ENCODE assay signal across 29 cellular contexts in genomic region chr18:10930078-10930477, GRCh38.
"Had no signal": no experiment of that assay in that cellular context is flagged by ENCODE, and none has a peak within 500 bp of the region (broad histone marks: within the 10 kb centered on the region; RNA-seq: fewer than 3 reads in every experiment).

No MANE protein-coding gene starts in this region.

- FAIRE-seq: pancreas, small intestine had no signal

- H3K4me1 ChIP-seq: colonic mucosa, upper lobe of left lung had no signal

- H3K36me3 ChIP-seq: ascending aorta, cardiac muscle cell, colonic mucosa, gastrocnemius medialis, left lung, neutrophil, pancreas, sigmoid colon, upper lobe of left lung, vagina had no signal

- H3K27ac ChIP-seq: ascending aorta, cardiac muscle cell, colonic mucosa, gastrocnemius medialis, left lung, neutrophil, pancreas, psoas muscle, upper lobe of left lung, vagina, VCaP had no signal

- DNase-seq: activated CD4-positive, alpha-beta memory T cell treated with anti-CD3 and anti-CD28 coated beads for 36 hours; activated CD4-positive, alpha-beta T cell treated with anti-CD3 and anti-CD28 coated beads, Interleukin-2, amount 10 ng/mL, durations not matched to agents 24 days and 14 days; activated CD4-positive, CD25-positive, alpha-beta regulatory T cell treated with anti-CD3 and anti-CD28 coated beads, Interleukin-2, amount 50 U/mL, for 72 hours; activated CD8-positive, alpha-beta memory T cell treated with anti-CD3 and anti-CD28 coated beads, Interleukin-2, amount 50 U/mL, for 4 hours; activated effector memory CD4-positive, alpha-beta T cell treated with anti-CD3 and anti-CD28 coated beads, Interleukin-2, amount 50 U/mL, for 16 hours; activated naive CD4-positive, alpha-beta T cell treated with anti-CD3 and anti-CD28 coated beads, Interleukin-2, amount 10 ng/mL, durations not matched to agents 7 days and 5 days; activated naive CD8-positive, alpha-beta T cell treated with anti-CD3 and anti-CD28 coated beads, Interleukin-2, amount 10 ng/mL, durations not matched to agents 7 days and 5 days; activated T-cell treated with anti-CD3 and anti-CD28 coated beads, Interleukin-2, amount 50 U/mL, for 1 hour; cerebellar nuclear complex; colonic mucosa; effector CD8-positive, alpha-beta T cell; gastrocnemius medialis; glutamatergic neuron; left lung; nephron progenitor cell; pancreas; psoas muscle; sigmoid colon; small intestine; stimulated activated CD4-positive, alpha-beta T cell treated with anti-CD3 and anti-CD28 coated beads, Interleukin-4, amount 100 ng/mL, for 24 hours; substantia nigra; upper lobe of left lung had no signal

- H3K9me3 ChIP-seq: ascending aorta, colonic mucosa, gastrocnemius medialis, left lung, neutrophil, pancreas, psoas muscle, sigmoid colon, upper lobe of left lung, vagina had no signal

- ATAC-seq: gastrocnemius medialis; left lung; pancreas; psoas muscle; stimulated activated effector memory CD8-positive, alpha-beta T cell treated with anti-CD3 and anti-CD28 coated beads, Interleukin-12 subunit alpha, Interleukin-12 subunit beta, amount 100 ng/mL, for 72 hours had no signal

- H3K27me3 ChIP-seq: ascending aorta, cardiac muscle cell, colonic mucosa, gastrocnemius medialis, left lung, neutrophil, pancreas, sigmoid colon, upper lobe of left lung, vagina had no signal

- H3K4me3 ChIP-seq: ascending aorta, cardiac muscle cell, colonic mucosa, gastrocnemius medialis, left lung, lung, pancreas, psoas muscle, sigmoid colon, upper lobe of left lung, vagina had no signal
